Comparison of ENCODE assay signal across 22 cellular contexts in genomic region chr11:24837112-24837511, GRCh38.
A peak's percentile ranks its signal among the peaks of the same experiment; 100 is the strongest.
DNase-seq lines count a peak whose midpoint lies in the region; ATAC-seq and TF ChIP-seq lines count a peak whose summit lies in the region.
"Had no signal": no experiment of that assay in that cellular context is flagged by ENCODE, and none has a peak within 500 bp of the region (broad histone marks: within the 10 kb centered on the region; RNA-seq: fewer than 3 reads in every experiment).

No MANE protein-coding gene starts in this region.

- H3K4me3 ChIP-seq in LNCaP clone FGC (ENCODE audit: low read depth, low read length) = no peak overlapping the region
- H3K4me3 ChIP-seq in PC-3 (ENCODE audit: low read length) = peak overlapping the region; percentile 26; the same call in 1 of the 2 replicates
- H3K4me3 ChIP-seq in left ventricle myocardium inferior = no peak overlapping the region
- H3K4me3 ChIP-seq: BLaER1 had no signal

- peaks cover 14% of the 10 kb centered on the region for H3K4me1 ChIP-seq in PC-3 (ENCODE audit: insufficient read depth, low read length)
- no peaks in the 10 kb centered on the region for H3K4me1 ChIP-seq in left ventricle myocardium inferior
- H3K4me1 ChIP-seq: BE2C, BLaER1 had no signal

- H3K9ac ChIP-seq in PC-3 (ENCODE audit: low read length) = no peak overlapping the region
- H3K9ac ChIP-seq: BLaER1 had no signal

- TF ChIP-seq CTCF in 22Rv1 (IDR thresholded peaks at IDR 0.05) (no peak), LNCaP clone FGC (IDR thresholded peaks at IDR 0.05; ENCODE audit: control insufficient read depth, extremely low read depth, insufficient read depth) (no peak), PC-3 (conservative IDR thresholded peaks at IDR 0.05; ENCODE audit: low read depth, low read length) (no peak), left ventricle myocardium inferior (IDR thresholded peaks at IDR 0.05; ENCODE audit: borderline replicate concordance) (no peak)

- H3K27me3 ChIP-seq in PC-3 (ENCODE audit: low read length) (no peaks in the 10 kb centered on the region), left ventricle myocardium inferior (ENCODE audit: low read depth) (no peaks in the 10 kb centered on the region)
- H3K27me3 ChIP-seq: BE2C, BLaER1 had no signal

- ATAC-seq in PC-3 = peak; percentile 91

- H4K20me1 ChIP-seq in PC-3 (ENCODE audit: low read length) = no peaks in the 10 kb centered on the region
- H4K20me1 ChIP-seq: BLaER1 had no signal

- H3K36me3 ChIP-seq in PC-3 (ENCODE audit: low read depth, low read length) (no peaks in the 10 kb centered on the region), left ventricle myocardium inferior (no peaks in the 10 kb centered on the region)
- H3K36me3 ChIP-seq: BE2C, BLaER1 had no signal

- no peaks in the 10 kb centered on the region for H3K9me2 ChIP-seq in PC-3 (replicated peaks; ENCODE audit: low read length)

- CTCF ChIA-PET in PC-3 (lab: Charles Lee) = no interaction called here

- intact Hi-C loops in PC-3 (cut with micrococcal nuclease) = loop anchor here (10.0 kb wide), 1 partner anchor 332 kb away; no protein-coding TSS in a partner anchor
- intact Hi-C loops in left ventricle myocardium inferior (cut with micrococcal nuclease) = no loop called here

- H3K9me3 ChIP-seq in PC-3 (ENCODE audit: low read length) = no peaks in the 10 kb centered on the region
- H3K9me3 ChIP-seq in left ventricle myocardium inferior (replicated peaks) = no peaks in the 10 kb centered on the region
- H3K9me3 ChIP-seq: BE2C, BLaER1 had no signal

- DNase-seq in LNCaP clone FGC (ENCODE audit: low read depth) (peak; percentile 94), PC-3 (peak; percentile 53), left ventricle myocardium inferior (no peak), putamen (ENCODE audit: low spot score) (no peak), HuH-7.5 (ENCODE audit: low spot score) (no peak)
- DNase-seq: 8988T; ACHN; BE2C; C1 segment of cervical spinal cord; CD4-positive, alpha-beta memory T cell; CD4-positive, CD25-positive, alpha-beta regulatory T cell; CD8-positive, alpha-beta memory T cell; COR-L47; DMS 273 treated with DMSO at 0.1 percent for 48 hours; DMS153; DMS53; DMS79; DND-41; EL; GF-D8 had no signal

- H3K79me2 ChIP-seq in PC-3 (ENCODE audit: low read length) = no peaks in the 10 kb centered on the region

- peak overlapping the region; percentile 49 for H3K27ac ChIP-seq in 22Rv1
- H3K27ac ChIP-seq in PC-3 (ENCODE audit: low read length) = peak overlapping the region; percentile 13; the same call in 1 of the 2 replicates
- no peak overlapping the region for H3K27ac ChIP-seq in left ventricle myocardium inferior (replicated peaks)
- H3K27ac ChIP-seq: BLaER1 had no signal

- H3F3A ChIP-seq in PC-3 (ENCODE audit: low read length, unreplicated experiment) = no peaks in the 10 kb centered on the region

- POLR2A ChIA-PET in PC-3 (lab: Charles Lee; ENCODE audit: unreplicated experiment) = interaction anchor here (0.6 kb wide), 1 partner anchor 431 kb away, joined by 5 read pairs; no protein-coding TSS in a partner anchor

- BruUV-seq in PC-3 (replicated peaks; lab: Mats Ljungman, UMichigan) = no TSS peak

- H2AFZ ChIP-seq in PC-3 (ENCODE audit: low read length) = peak overlapping the region; percentile 68

- H3K4me2 ChIP-seq in PC-3 (ENCODE audit: low read length) = peak overlapping the region; percentile 65
- H3K4me2 ChIP-seq: BLaER1 had no signal

Comparison
In these comparisons a context has a peak if more than half of its experiments do, and no peak if none do; other contexts are left out.
1. DNase-seq: peak in LNCaP clone FGC (single experiment) and PC-3 (single experiment); none in left ventricle myocardium inferior (single experiment), putamen (single experiment) and HuH-7.5 (single experiment).